ENCODE assay signal across 8 cellular contexts in genomic region chr12:68040450-68041075, GRCh38. TPM values are rescaled to one million over a fixed set of nuclear protein-coding genes. Genes with fewer than 3 reads are reported as not detected.
DNase-seq lines count a peak whose midpoint lies in the region; ATAC-seq, FAIRE-seq and TF ChIP-seq lines count a peak whose summit lies in the region.

No MANE protein-coding gene starts in this region.

- peak; percentile 43 for ATAC-seq in GM21381 (IDR thresholded peaks at IDR 0.05; ENCODE audit: unreplicated experiment)
- ATAC-seq in activated T-cell treated with anti-CD3 and anti-CD28 coated beads, Interleukin-2, amount 50 U/mL, for 72 hours (replicated peaks in 1 of 2): peak; percentile 46 to 59

- no peak overlapping the region for H3K4me3 Mint-ChIP-seq in CD14-positive monocyte
- H3K4me3 Mint-ChIP-seq in activated T-cell treated with anti-CD3 and anti-CD28 coated beads, Interleukin-2, amount 50 U/mL, for 72 hours: peak overlapping the region in 1 of 2 donors; percentile 29

- no peaks in the 10 kb centered on the region for H3K36me3 Mint-ChIP-seq in CD14-positive monocyte
- H3K36me3 Mint-ChIP-seq in activated T-cell treated with anti-CD3 and anti-CD28 coated beads, Interleukin-2, amount 50 U/mL, for 72 hours (ENCODE audit: insufficient read depth in 2 of 2): peaks cover 0 to 3% of the 10 kb centered on the region in 2 donors

- H3K4me2 ChIP-seq in neuronal stem cell (ENCODE audit: insufficient read depth, low read length, poor library complexity, severe bottlenecking): no peak overlapping the region

- H3K27me3 Mint-ChIP-seq in CD14-positive monocyte (ENCODE audit: low read depth in 3 of 3): peaks cover 0 to 1% (median 0%) of the 10 kb centered on the region in 3 donors
- no peaks in the 10 kb centered on the region for H3K27me3 Mint-ChIP-seq in activated T-cell treated with anti-CD3 and anti-CD28 coated beads, Interleukin-2, amount 50 U/mL, for 72 hours (ENCODE audit: low read depth)

- intact Hi-C loops in CD14-positive monocyte (cut with micrococcal nuclease): no loop called here

- no peak overlapping the region for H4K91ac ChIP-seq in neuronal stem cell (ENCODE audit: low read depth, low read length, poor library complexity)

- H3K18ac ChIP-seq in neuronal stem cell (ENCODE audit: low read length): no peak overlapping the region

- no peaks in the 10 kb centered on the region for H3K4me1 Mint-ChIP-seq in CD14-positive monocyte
- H3K4me1 Mint-ChIP-seq in activated T-cell treated with anti-CD3 and anti-CD28 coated beads, Interleukin-2, amount 50 U/mL, for 72 hours (ENCODE audit: low read depth): peaks cover 42% of the 10 kb centered on the region

- no peak overlapping the region for H3K27ac ChIP-seq in neuronal stem cell (replicated peaks; ENCODE audit: low read length)

- peak overlapping the region in 1 of 7 donors; percentile 30 for H3K27ac Mint-ChIP-seq in CD14-positive monocyte
- H3K27ac Mint-ChIP-seq in activated T-cell treated with anti-CD3 and anti-CD28 coated beads, Interleukin-2, amount 50 U/mL, for 72 hours: no peak overlapping the region

- no peaks in the 10 kb centered on the region for H3K36me3 ChIP-seq in neuronal stem cell (replicated peaks in 1 of 2; ENCODE audit: control insufficient read depth in 2 of 2, insufficient read depth in 2 of 2, low read length in 2 of 2)

- no peak overlapping the region for H3K4me3 ChIP-seq in fibroblast of mammary gland (ENCODE audit: control insufficient read depth, low read depth, low read length)
- H3K4me3 ChIP-seq in neuronal stem cell (ENCODE audit: low read length in 2 of 2): no peak overlapping the region

- WGBS in neuronal stem cell (ENCODE audit: extremely low coverage in 2 of 2, insufficient read length in 2 of 2, insufficient replicate concordance in 1 of 2), 2 donors: no CpG with 5 or more reads among the region's 6 CpGs

- H3K9me3 Mint-ChIP-seq in CD14-positive monocyte: peaks cover 0 to 4% (median 0%) of the 10 kb centered on the region in 7 donors
- H3K9me3 Mint-ChIP-seq in activated T-cell treated with anti-CD3 and anti-CD28 coated beads, Interleukin-2, amount 50 U/mL, for 72 hours: peaks cover 0 to 2% of the 10 kb centered on the region in 2 donors

- peak overlapping the region; percentile 74 for H2AFZ ChIP-seq in neuronal stem cell (ENCODE audit: low read length)

- TF ChIP-seq CTCF in CD14-positive monocyte (IDR thresholded peaks at IDR 0.05) (peak; percentile 89), fibroblast of mammary gland (conservative IDR thresholded peaks at IDR 0.05; ENCODE audit: control insufficient read depth, insufficient read depth, low read depth, low read length) (peak; percentile 88)

- peak; percentile 69 for FAIRE-seq in RCC 7860 (lab: Jason Lieb, UNC)

- no peak overlapping the region for H2BK5ac ChIP-seq in neuronal stem cell (ENCODE audit: low read length)

- H3K4ac ChIP-seq in neuronal stem cell (ENCODE audit: low read length): no peak overlapping the region

- H3K79me1 ChIP-seq in neuronal stem cell (ENCODE audit: low read depth, low read length): no peaks in the 10 kb centered on the region

- no peak overlapping the region for H3K14ac ChIP-seq in neuronal stem cell (ENCODE audit: low read length)

- no peak overlapping the region for H4K8ac ChIP-seq in neuronal stem cell (ENCODE audit: low read depth, low read length)

- H3K9me3 ChIP-seq in neuronal stem cell (replicated peaks in 1 of 2; ENCODE audit: control insufficient read depth in 2 of 2, insufficient read depth in 1 of 2, low read depth in 1 of 2, low read length in 2 of 2): no peaks in the 10 kb centered on the region

- H2BK120ac ChIP-seq in neuronal stem cell (ENCODE audit: low read depth, low read length): no peak overlapping the region

- H3K27me3 ChIP-seq in neuronal stem cell (ENCODE audit: control insufficient read depth in 3 of 3, insufficient read depth in 3 of 3, low read depth in 1 of 3, low read length in 3 of 3): no peaks in the 10 kb centered on the region

- H3K4me1 ChIP-seq in neuronal stem cell (ENCODE audit: control insufficient read depth in 2 of 2, insufficient read depth in 1 of 2, low read depth in 1 of 2, low read length in 2 of 2): no peaks in the 10 kb centered on the region

- DNase-seq in CD14-positive monocyte (ENCODE audit: low spot score) (no peak), Kasumi-1 (lab: John Stamatoyannopoulos, UW) (peak; percentile 79 to 85), RCC 7860 (ENCODE audit: low spot score) (peak; percentile 38), fibroblast of mammary gland (ENCODE audit: low read depth) (peak; percentile 77), neuronal stem cell (ENCODE audit: low spot score) (peak; percentile 80), superior temporal gyrus (ENCODE audit: extremely low spot score) (peak; percentile 93)
- DNase-seq in activated T-cell treated with anti-CD3 and anti-CD28 coated beads, Interleukin-2, amount 50 U/mL, for 72 hours: peak; percentile 57 to 68

- H2BK15ac ChIP-seq in neuronal stem cell (ENCODE audit: low read length): no peak overlapping the region

- H3K9ac ChIP-seq in neuronal stem cell (ENCODE audit: low read depth, low read length, poor library complexity): no peak overlapping the region

- H3K23ac ChIP-seq in neuronal stem cell (ENCODE audit: low read depth, low read length, poor library complexity): no peak overlapping the region

- H2BK12ac ChIP-seq in neuronal stem cell (ENCODE audit: low read length): no peak overlapping the region

- H2AK5ac ChIP-seq in neuronal stem cell (ENCODE audit: low read depth, low read length): no peak overlapping the region

RNA-seq across cellular contexts. Expression of gene IFNG-AS1, which starts 51.3 kb away (rescaled TPM):
- not detected for polyA plus RNA-seq in CD14-positive monocyte
- not detected for total RNA-seq in activated T-cell treated with anti-CD3 and anti-CD28 coated beads, Interleukin-2, amount 50 U/mL, for 72 hours
- not detected for polyA plus RNA-seq in neuronal stem cell (2013, experiment 1 of 2)
- polyA plus RNA-seq in neuronal stem cell (2013, experiment 2 of 2): not detected
